Comparison of ENCODE assay signal across 8 cellular contexts in the genomic region with DNA sequence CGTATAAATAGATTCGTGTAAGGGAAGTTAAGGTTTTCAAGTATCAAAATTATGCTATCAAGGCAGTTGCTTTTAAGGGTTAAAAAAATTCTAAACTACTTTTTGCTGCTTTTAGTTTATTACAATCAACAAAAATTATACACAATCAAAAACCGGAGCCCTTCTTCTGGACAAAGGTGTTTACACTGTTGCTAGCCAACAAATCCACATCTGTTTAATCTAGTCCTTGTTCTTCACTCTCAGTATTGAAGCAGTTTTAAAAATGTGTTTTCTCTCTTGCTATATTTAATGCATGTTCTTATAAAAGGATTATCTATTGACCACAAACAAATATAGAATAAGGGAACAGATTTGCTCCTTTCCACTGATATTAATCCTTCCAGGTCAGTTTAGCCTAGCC. TPM values are rescaled to one million over a fixed set of nuclear protein-coding genes. Genes with fewer than 3 reads are reported as not detected.
DNase-seq lines count a peak whose midpoint lies in the region; ATAC-seq and TF ChIP-seq lines count a peak whose summit lies in the region.

No MANE protein-coding gene starts in this region.

- H3K36me3 Mint-ChIP-seq in stimulated activated memory B cell treated with anti-CD40 and anti-IgM and Interleukin-4, amounts not matched to agents 10 μg/mL and 1 μg/mL and 100 μg/mL, for 72 hours: peaks cover 51% of the 10 kb centered on the region

- TF ChIP-seq CTCF in fibroblast of villous mesenchyme (IDR thresholded peaks at IDR 0.05; ENCODE audit: insufficient read depth, low read depth, low read length): no peak

- H3K27me3 Mint-ChIP-seq in stimulated activated memory B cell treated with anti-CD40 and anti-IgM and Interleukin-4, amounts not matched to agents 10 μg/mL and 1 μg/mL and 100 μg/mL, for 72 hours: no peaks in the 10 kb centered on the region

- peak overlapping the region; percentile 88 for H3K27ac Mint-ChIP-seq in stimulated activated memory B cell treated with anti-CD40 and anti-IgM and Interleukin-4, amounts not matched to agents 10 μg/mL and 1 μg/mL and 100 μg/mL, for 72 hours

- DNase-seq in NCI-H2029 treated with DMSO at 0.1 percent for 48 hours (lab: John Stamatoyannopoulos, UW): peak; percentile 13
- DNase-seq in NCI-H2029 (lab: John Stamatoyannopoulos, UW): no peak
- peak; percentile 9 for DNase-seq in SW480 (ENCODE audit: low spot score)
- DNase-seq in fibroblast of villous mesenchyme (ENCODE audit: low read depth): peak; percentile 51
- no peak for DNase-seq in cerebellum (ENCODE audit: low spot score)

- H3K9me3 Mint-ChIP-seq in stimulated activated memory B cell treated with anti-CD40 and anti-IgM and Interleukin-4, amounts not matched to agents 10 μg/mL and 1 μg/mL and 100 μg/mL, for 72 hours: no peaks in the 10 kb centered on the region

- H3K4me3 Mint-ChIP-seq in stimulated activated memory B cell treated with anti-CD40 and anti-IgM and Interleukin-4, amounts not matched to agents 10 μg/mL and 1 μg/mL and 100 μg/mL, for 72 hours: peak overlapping the region; percentile 86

- H3K4me3 ChIP-seq in fibroblast of villous mesenchyme (ENCODE audit: low read depth, low read length): peak overlapping the region; percentile 83

- ATAC-seq in stimulated activated memory B cell treated with anti-CD40 and anti-IgM and Interleukin-4, amounts not matched to agents 10 μg/mL and 1 μg/mL and 100 μg/mL, for 72 hours: no peak
- ATAC-seq in GM18519 (IDR thresholded peaks at IDR 0.05; ENCODE audit: low FRiP score, unreplicated experiment) (no peak), HG03175 (IDR thresholded peaks at IDR 0.05; ENCODE audit: unreplicated experiment) (no peak)

- H3K4me1 Mint-ChIP-seq in stimulated activated memory B cell treated with anti-CD40 and anti-IgM and Interleukin-4, amounts not matched to agents 10 μg/mL and 1 μg/mL and 100 μg/mL, for 72 hours: peaks cover 69% of the 10 kb centered on the region

RNA-seq across cellular contexts. Expression of a gene that starts 2.5 kb away (rescaled TPM):
- total RNA-seq in fibroblast of villous mesenchyme (11.3 and 17.3 TPM in 2 replicates), cerebellum (47.2 TPM)

Comparison
In these comparisons a context has a peak if more than half of its experiments do, and no peak if none do; other contexts are left out.
1. DNase-seq: peak in NCI-H2029 treated with DMSO at 0.1 percent for 48 hours (single experiment), SW480 (single experiment) and fibroblast of villous mesenchyme (single experiment); none in NCI-H2029 (single experiment) and cerebellum (single experiment).